Comparison of ENCODE assay signal across 1 cellular context in genomic region chr9:106862115-106862945, GRCh38.
TF ChIP-seq lines count a peak whose summit lies in the region.

No MANE protein-coding gene starts in this region.

TF ChIP-seq in SK-N-SH, 30 proteins besides CTCF, POLR2A, EP300 and RAD21 (continued from another document):
- TF ChIP-seq TCF12 (IDR thresholded peaks at IDR 0.05) (no peak), MXI1 (IDR thresholded peaks at IDR 0.05; ENCODE audit: low read depth, low read length) (peak; percentile 90), GABPA (IDR thresholded peaks at IDR 0.05; ENCODE audit: low read depth) (no peak)
TF ChIP-seq in SK-N-SH: peak in this region for 4.
